ENCODE assay signal across 26 cellular contexts in the genomic region with DNA sequence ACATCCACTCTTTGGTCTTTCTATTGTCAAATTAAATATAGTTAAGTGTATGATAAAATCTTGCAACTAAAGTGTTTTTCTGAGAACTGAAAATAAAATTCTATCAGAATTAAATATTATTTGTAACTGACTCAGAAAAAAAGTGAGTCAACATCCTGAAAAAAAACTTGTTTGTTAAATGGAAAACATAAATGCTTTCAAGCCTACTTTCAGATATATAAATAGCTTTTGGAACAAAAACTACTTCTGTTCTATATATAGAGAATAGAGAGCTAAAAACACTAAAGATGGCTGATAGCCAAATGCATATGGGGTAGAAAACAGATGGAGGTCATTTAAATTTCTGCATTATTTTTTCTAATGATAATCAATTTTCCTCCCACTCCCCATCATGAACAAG.
A peak's percentile ranks its signal among the peaks of the same experiment; 100 is the strongest.
DNase-seq lines count a peak whose midpoint lies in the region; ATAC-seq, FAIRE-seq and TF ChIP-seq lines count a peak whose summit lies in the region.
"Had no signal": no experiment of that assay in that cellular context is flagged by ENCODE, and none has a peak within 500 bp of the region (broad histone marks: within the 10 kb centered on the region; RNA-seq: fewer than 3 reads in every experiment).

No MANE protein-coding gene starts in this region.

- no peaks in the 10 kb centered on the region for H3K9me1 ChIP-seq in endothelial cell of umbilical vein (replicated peaks; ENCODE audit: control insufficient read depth, extremely low read depth, insufficient read depth, low read length)

- ATAC-seq in GM21423 (IDR thresholded peaks at IDR 0.05; ENCODE audit: unreplicated experiment), result no peak
- ATAC-seq: esophagus mucosa, gastrocnemius medialis, K562 had no signal

- no TSS peak for BruUV-seq in endothelial cell of umbilical vein (replicated peaks; lab: Mats Ljungman, UMichigan)

- CTCF ChIA-PET in endothelial cell of umbilical vein (lab: Charles Lee), result interaction anchor here (1.0 to 1.2 kb wide), 3 partner anchors 9 to 77 kb away, joined by 3 to 5 read pairs (median 4); no protein-coding TSS in a partner anchor

- H2AFZ ChIP-seq in KMS-11 (ENCODE audit: low read depth) (no peak overlapping the region), endothelial cell of umbilical vein (ENCODE audit: low read depth, low read length) (no peak overlapping the region)
- H2AFZ ChIP-seq: hepatocyte had no signal

- TF ChIP-seq CTCF in cardiac muscle cell (IDR thresholded peaks at IDR 0.05; ENCODE audit: low read depth, low read length) (no peak), right atrium auricular region (IDR thresholded peaks at IDR 0.05) (no peak), KMS-11 (conservative IDR thresholded peaks at IDR 0.05; ENCODE audit: low read depth, low read length) (no peak), endothelial cell of umbilical vein (IDR thresholded peaks at IDR 0.05; ENCODE audit: extremely low read depth in 1 of 2, insufficient read depth in 1 of 2, low read depth in 1 of 2, low read length in 2 of 2) (no peak), CD14-positive monocyte (IDR thresholded peaks at IDR 0.05) (no peak)

- H3K4me2 ChIP-seq in KMS-11 (peak overlapping the region; percentile 86), endothelial cell of umbilical vein (ENCODE audit: insufficient read depth, low read length) (no peak overlapping the region)
- H3K4me2 ChIP-seq: hepatocyte had no signal

- H3K9ac ChIP-seq in KMS-11 (no peak overlapping the region), endothelial cell of umbilical vein (replicated peaks; ENCODE audit: extremely low read depth, insufficient read depth, low read length) (no peak overlapping the region)

- H3K27me3 ChIP-seq in cardiac muscle cell, result no peaks in the 10 kb centered on the region
- no peaks in the 10 kb centered on the region for H3K27me3 ChIP-seq in right atrium auricular region
- H3K27me3 ChIP-seq in KMS-11 (ENCODE audit: insufficient read depth, low read depth), result no peaks in the 10 kb centered on the region
- H3K27me3 ChIP-seq in endothelial cell of umbilical vein (ENCODE audit: control insufficient read depth in 2 of 2, insufficient read depth in 2 of 2, low read length in 2 of 2), result no peaks in the 10 kb centered on the region
- H3K27me3 ChIP-seq: BE2C, gastrocnemius medialis, hepatocyte, ovary, spleen, transverse colon had no signal

- H3K4me1 ChIP-seq in cardiac muscle cell (ENCODE audit: low read depth), result peaks cover 9% of the 10 kb centered on the region
- H3K4me1 ChIP-seq in right atrium auricular region, result peaks cover 0 to 14% of the 10 kb centered on the region in 2 donors
- peaks cover 90% of the 10 kb centered on the region for H3K4me1 ChIP-seq in KMS-11 (ENCODE audit: low read depth, poor library complexity, severe bottlenecking)
- peaks cover 24% of the 10 kb centered on the region for H3K4me1 ChIP-seq in endothelial cell of umbilical vein (ENCODE audit: control insufficient read depth, extremely low read depth, insufficient read depth, low read length)
- H3K4me1 ChIP-seq: BE2C had no signal

- peaks cover 48 to 68% of the 10 kb centered on the region in 2 donors for H3K36me3 Mint-ChIP-seq in CD14-positive monocyte

- H3K9me3 ChIP-seq in cardiac muscle cell (ENCODE audit: low read depth) (no peaks in the 10 kb centered on the region), right atrium auricular region (no peaks in the 10 kb centered on the region), endothelial cell of umbilical vein (replicated peaks; ENCODE audit: control insufficient read depth, insufficient read depth, low read length) (no peaks in the 10 kb centered on the region)
- H3K9me3 ChIP-seq: BE2C, gastrocnemius medialis, HAP-1, ovary, spleen, transverse colon had no signal

- no peak overlapping the region for H3K4me3 ChIP-seq in cardiac muscle cell
- no peak overlapping the region for H3K4me3 ChIP-seq in right atrium auricular region
- H3K4me3 ChIP-seq in KMS-11 (IDR thresholded peaks at IDR 0.05; ENCODE audit: insufficient read depth, low read depth, low read length), result no peak overlapping the region
- no peak overlapping the region for H3K4me3 ChIP-seq in endothelial cell of umbilical vein (replicated peaks in 1 of 3; ENCODE audit: insufficient read depth in 1 of 3, low read depth in 1 of 3, low read length in 3 of 3)
- H3K4me3 ChIP-seq: gastrocnemius medialis, HAP-1, hepatocyte, K562, ovary, spleen, transverse colon had no signal

- no peak for DNase-seq in cardiac muscle cell (ENCODE audit: low read depth in 1 of 2, low spot score in 1 of 2)
- no peak for DNase-seq in right atrium auricular region (ENCODE audit: low spot score)
- DNase-seq in endothelial cell of umbilical vein (ENCODE audit: low read depth, low spot score), result no peak
- DNase-seq in NCI-H1417 (lab: John Stamatoyannopoulos, UW), result no peak
- DNase-seq in stimulated activated naive CD4-positive, alpha-beta T cell (lab: John Stamatoyannopoulos, UW), result no peak
- no peak for DNase-seq in CD14-positive monocyte (ENCODE audit: low spot score)
- DNase-seq: activated CD4-positive, alpha-beta T cell treated with anti-CD3 and anti-CD28 coated beads for 4 hours; anterior cingulate cortex; BE2C; cortex of kidney; gastrocnemius medialis; GF-D8; NCI-H1436 treated with DMSO at 0.1 percent for 48 hours; NCI-H446 treated with DMSO at 0.1 percent for 48 hours; NCI-H82; nephron progenitor cell; ovary; spleen; transverse colon had no signal

- H3K27me3 Mint-ChIP-seq in CD14-positive monocyte (ENCODE audit: low read depth in 3 of 3), result no peaks in the 10 kb centered on the region
- H3K27me3 Mint-ChIP-seq: activated naive CD4-positive, alpha-beta T cell treated with anti-CD3 and anti-CD28 coated beads, Interleukin-2, amount 50 U/mL, for 24 hours had no signal

- POLR2A ChIA-PET in endothelial cell of umbilical vein (lab: Charles Lee), result no interaction called here

- FAIRE-seq in endothelial cell of umbilical vein (lab: Jason Lieb, UNC), result no peak
- FAIRE-seq: K562 had no signal

- TF ChIP-seq POLR2A in endothelial cell of umbilical vein (IDR thresholded peaks at IDR 0.05; ENCODE audit: low read depth, low read length), result no peak

- H3K4me1 Mint-ChIP-seq in CD14-positive monocyte, result no peaks in the 10 kb centered on the region
- H3K4me1 Mint-ChIP-seq: nephron progenitor cell had no signal

- H3K4me3 Mint-ChIP-seq in CD14-positive monocyte, result no peak overlapping the region
- H3K4me3 Mint-ChIP-seq: activated naive CD4-positive, alpha-beta T cell treated with anti-CD3 and anti-CD28 coated beads, Interleukin-2, amount 50 U/mL, for 24 hours; nephron progenitor cell had no signal

- H3K79me2 ChIP-seq in KMS-11 (ENCODE audit: insufficient read depth, low read depth), result no peaks in the 10 kb centered on the region
- peaks cover 11% of the 10 kb centered on the region for H3K79me2 ChIP-seq in endothelial cell of umbilical vein (ENCODE audit: control insufficient read depth, insufficient read depth, low read length)
- H3K79me2 ChIP-seq: hepatocyte had no signal

- peaks cover 29% of the 10 kb centered on the region for H3K36me3 ChIP-seq in cardiac muscle cell
- H3K36me3 ChIP-seq in right atrium auricular region, result peaks cover 17% of the 10 kb centered on the region
- H3K36me3 ChIP-seq in KMS-11 (ENCODE audit: insufficient read depth), result no peaks in the 10 kb centered on the region
- H3K36me3 ChIP-seq in endothelial cell of umbilical vein (ENCODE audit: control insufficient read depth in 2 of 2, extremely low read depth in 1 of 2, insufficient read depth in 2 of 2, low read length in 2 of 2), result peaks cover 7 to 11% of the 10 kb centered on the region in 2 experiments
- H3K36me3 ChIP-seq: BE2C, ovary had no signal

- intact Hi-C loops in endothelial cell of umbilical vein (cut with micrococcal nuclease), result loop anchor here (2.0 kb wide), 1 partner anchor 15 kb away; no protein-coding TSS in a partner anchor
- intact Hi-C loops in CD14-positive monocyte (cut with micrococcal nuclease), result no loop called here

- H3K9me3 Mint-ChIP-seq in CD14-positive monocyte, result no peaks in the 10 kb centered on the region
- H3K9me3 Mint-ChIP-seq: activated naive CD4-positive, alpha-beta T cell treated with anti-CD3 and anti-CD28 coated beads, Interleukin-2, amount 50 U/mL, for 24 hours; nephron progenitor cell had no signal

- H4K20me1 ChIP-seq in KMS-11 (ENCODE audit: insufficient read depth), result no peaks in the 10 kb centered on the region
- H4K20me1 ChIP-seq in endothelial cell of umbilical vein (replicated peaks; ENCODE audit: control insufficient read depth, extremely low read depth, insufficient read depth, low read length), result no peaks in the 10 kb centered on the region

- no peak overlapping the region for H3K27ac Mint-ChIP-seq in CD14-positive monocyte
- H3K27ac Mint-ChIP-seq: activated naive CD4-positive, alpha-beta T cell treated with anti-CD3 and anti-CD28 coated beads, Interleukin-2, amount 50 U/mL, for 24 hours; nephron progenitor cell had no signal

- H3K27ac ChIP-seq in cardiac muscle cell, result peak overlapping the region; percentile 60
- no peak overlapping the region for H3K27ac ChIP-seq in right atrium auricular region
- H3K27ac ChIP-seq in KMS-11, result peak overlapping the region; percentile 49
- H3K27ac ChIP-seq in endothelial cell of umbilical vein (ENCODE audit: insufficient read depth, low read depth, low read length), result peak overlapping the region; percentile 35
- H3K27ac ChIP-seq: gastrocnemius medialis, hepatocyte, ovary, spleen, transverse colon had no signal

- dilution Hi-C loops in endothelial cell of umbilical vein (cut with MboI; ENCODE audit: extremely low pct_ligation_motif_present, low sequenced_read_pairs), result no loop called here

TF ChIP-seq in endothelial cell of umbilical vein, 7 proteins besides CTCF, POLR2A, EP300 and RAD21:
- TF ChIP-seq GATA2 (IDR thresholded peaks at IDR 0.05; ENCODE audit: insufficient read depth, insufficient read length, low read depth, low read length) (no peak), POLR2AphosphoS5 (IDR thresholded peaks at IDR 0.05; ENCODE audit: insufficient read depth, low read depth, low read length) (no peak), JUN (IDR thresholded peaks at IDR 0.05; ENCODE audit: borderline replicate concordance, insufficient read depth, insufficient read length, low read depth) (peak; percentile 52), FOS (IDR thresholded peaks at IDR 0.05; ENCODE audit: borderline replicate concordance, insufficient read depth, low read length) (peak; percentile 66), EZH2 (IDR thresholded peaks at IDR 0.05; ENCODE audit: borderline replicate concordance, low read depth, low read length, severe bottlenecking) (no peak)

Comparison
In these comparisons a context has a peak if more than half of its experiments do, and no peak if none do; other contexts are left out.
1. H3K27ac ChIP-seq: peak in cardiac muscle cell (single experiment), KMS-11 (single experiment) and endothelial cell of umbilical vein (single experiment); none in right atrium auricular region (0 of 2).